In genomic region chr10:91006001-91006751, GRCh38 we compare ENCODE assay signal across 8 cellular contexts.
DNase-seq lines count a peak whose midpoint lies in the region; ATAC-seq and TF ChIP-seq lines count a peak whose summit lies in the region.

No MANE protein-coding gene starts in this region.

- H3K27ac ChIP-seq in A673 (ENCODE audit: low read depth, low read length, poor library complexity, severe bottlenecking) = no peak overlapping the region

- ATAC-seq in HG03095 (IDR thresholded peaks at IDR 0.05; ENCODE audit: unreplicated experiment) = peak; percentile 32

- H3K4me3 ChIP-seq in A673 (ENCODE audit: low read depth, low read length, poor library complexity, severe bottlenecking) = no peak overlapping the region

- H3K4me3 Mint-ChIP-seq in mesothelial cell of epicardium = no peak overlapping the region

- POLR2A ChIA-PET in A673 (lab: Charles Lee; ENCODE audit: low non-redundant PET) = no interaction called here

- H3K9me3 ChIP-seq in A673 (ENCODE audit: low read depth, low read length, poor library complexity, severe bottlenecking) = no peaks in the 10 kb centered on the region

- in situ Hi-C loops in GM13976 (cut with MboI; ENCODE audit: low sequenced_read_pairs, unreplicated experiment) = loop anchor here (10.0 kb wide), 1 partner anchor 239 kb away; no protein-coding TSS in a partner anchor

- intact Hi-C loops in A673 (cut with micrococcal nuclease; ENCODE audit: unreplicated experiment) = loop anchor here (1.0 kb wide), 1 partner anchor 245 kb away; no protein-coding TSS in a partner anchor

- H3K4me1 Mint-ChIP-seq in mesothelial cell of epicardium = no peaks in the 10 kb centered on the region

- H3K36me3 Mint-ChIP-seq in mesothelial cell of epicardium = no peaks in the 10 kb centered on the region

- DNase-seq in A673 (ENCODE audit: low spot score) (peak; percentile 69), GM13976 (ENCODE audit: low spot score) (no peak), NCI-H446 treated with DMSO at 0.1 percent for 48 hours (lab: John Stamatoyannopoulos, UW) (peak; percentile 29), dermis microvascular lymphatic vessel endothelial cell (ENCODE audit: low read depth in 2 of 2) (peak; percentile 77 to 90), mesothelial cell of epicardium (ENCODE audit: low spot score in 2 of 2, unreplicated experiment in 2 of 2) (peak in 1 of 2 experiments; percentile 53)
- peak; percentile 52 to 60 for DNase-seq in activated CD4-positive, alpha-beta T cell treated with anti-CD3 and anti-CD28 coated beads, Interleukin-2, amount 50 U/mL, for 4 hours
- DNase-seq in stimulated activated CD8-positive, alpha-beta memory T cell treated with anti-CD3 and anti-CD28 coated beads, Interleukin-4, amount 100 ng/mL, for 4 hours (ENCODE audit: low read depth in 2 of 2, low spot score in 1 of 2) = peak; percentile 30 to 50

- no peaks in the 10 kb centered on the region for H3K27me3 Mint-ChIP-seq in mesothelial cell of epicardium (ENCODE audit: low read depth)

- TF ChIP-seq CTCF in A673 (conservative IDR thresholded peaks at IDR 0.05; ENCODE audit: low read depth, low read length) (peak; percentile 88), GM13976 (IDR thresholded peaks at IDR 0.05; ENCODE audit: borderline replicate concordance, control extremely low read depth, extremely low read depth, insufficient read depth, missing control alignments) (peak; percentile 68), mesothelial cell of epicardium (IDR thresholded peaks at IDR 0.05; ENCODE audit: unreplicated experiment) (peak; percentile 94)

- H3K36me3 ChIP-seq in A673 (ENCODE audit: insufficient read depth, low read length, poor library complexity, severe bottlenecking) = no peaks in the 10 kb centered on the region

- no peaks in the 10 kb centered on the region for H3K27me3 ChIP-seq in A673 (replicated peaks; ENCODE audit: insufficient read depth, low read depth, low read length, poor library complexity)

- H3K9me3 Mint-ChIP-seq in mesothelial cell of epicardium = no peaks in the 10 kb centered on the region

- H3K27ac Mint-ChIP-seq in mesothelial cell of epicardium = no peak overlapping the region

- CTCF ChIA-PET in A673 (lab: Charles Lee) = interaction anchor here (0.5 to 1.6 kb wide), 4 partner anchors 231 to 290 kb away, joined by 3 to 10 read pairs (median 6); no protein-coding TSS in a partner anchor

- BruUV-seq in A673 (replicated peaks; lab: Mats Ljungman, UMichigan) = no TSS peak

- H3K4me1 ChIP-seq in A673 (ENCODE audit: insufficient read depth, low read length, poor library complexity, severe bottlenecking) = no peaks in the 10 kb centered on the region
